ENCODE assay signal across 11 cellular contexts in the genomic region with DNA sequence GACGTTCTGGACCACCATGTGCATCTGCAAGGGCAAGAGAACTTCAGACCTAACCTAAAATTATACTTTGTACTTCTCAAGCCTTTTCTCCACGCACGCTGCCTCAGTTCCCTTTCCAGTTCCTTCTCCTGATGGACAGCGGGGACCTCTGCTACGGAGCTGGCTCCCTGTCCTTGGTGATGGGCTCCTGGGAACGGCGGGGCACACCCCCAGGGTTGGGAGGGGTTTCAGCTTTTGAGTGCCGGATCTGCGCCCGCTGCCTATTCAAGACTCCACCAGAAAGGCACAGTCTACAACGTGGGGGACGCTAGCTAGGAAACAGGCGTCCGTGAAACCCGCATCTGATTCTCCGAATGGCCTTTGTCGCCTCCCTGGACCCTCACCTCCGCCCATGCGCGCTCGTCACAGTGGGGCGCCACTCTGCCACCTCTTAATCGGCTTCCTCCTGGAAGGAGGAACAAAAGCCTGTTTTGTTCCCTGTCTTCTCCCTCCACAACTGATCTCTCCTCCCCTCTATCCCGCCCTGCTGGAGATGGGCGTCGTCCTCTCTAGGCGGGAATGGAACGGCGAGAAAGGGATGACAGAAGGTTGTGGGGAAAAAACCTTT. TPM values are rescaled to one million over a fixed set of nuclear protein-coding genes. Genes with fewer than 3 reads are reported as not detected.
DNase-seq lines count a peak whose midpoint lies in the region; TF ChIP-seq lines count a peak whose summit lies in the region.
"Had no signal": no experiment of that assay in that cellular context is flagged by ENCODE, and none has a peak within 500 bp of the region (broad histone marks: within the 10 kb centered on the region; RNA-seq: fewer than 3 reads in every experiment).

No MANE protein-coding gene starts in this region.

- TF ChIP-seq CTCF in esophagus muscularis mucosa (IDR thresholded peaks at IDR 0.05) (no peak), parathyroid adenoma (IDR thresholded peaks at IDR 0.05) (no peak)

- intact Hi-C loops in esophagus muscularis mucosa (cut with DNase I), result no loop called here

- H3K4me3 ChIP-seq in esophagus muscularis mucosa (peak overlapping the region; percentile 20 to 40 (median 26)), parathyroid adenoma (ENCODE audit: low read depth, low read length) (no peak overlapping the region)

- peak; percentile 8 for DNase-seq in NCI-H2227 treated with DMSO at 0.1 percent for 48 hours (lab: John Stamatoyannopoulos, UW)
- no peak for DNase-seq in esophagus muscularis mucosa (ENCODE audit: extremely low spot score)
- no peak for DNase-seq in NCI-H2196 treated with DMSO at 0.1 percent for 48 hours (lab: John Stamatoyannopoulos, UW; ENCODE audit: unreplicated experiment)
- DNase-seq in foreskin melanocyte, result no peak
- no peak for DNase-seq in NCI-H2196 (lab: John Stamatoyannopoulos, UW; ENCODE audit: unreplicated experiment)
- no peak for DNase-seq in KBM-7
- DNase-seq: T-cell had no signal

- H3K4me2 ChIP-seq in parathyroid adenoma (ENCODE audit: low read length), result peak overlapping the region; percentile 40
- H3K4me2 ChIP-seq: KMS-11 had no signal

- H3K27me3 ChIP-seq in esophagus muscularis mucosa, result peaks cover 0 to 24% (median 8%) of the 10 kb centered on the region in 4 donors
- peaks cover 4% of the 10 kb centered on the region for H3K27me3 ChIP-seq in parathyroid adenoma (ENCODE audit: control insufficient read depth, insufficient read depth, low read length)

- H2AFZ ChIP-seq in parathyroid adenoma, result no peak overlapping the region

- no peaks in the 10 kb centered on the region for H3K4me1 ChIP-seq in ES-I3 (ENCODE audit: insufficient read depth, low read length)
- peaks cover 0 to 16% (median 12%) of the 10 kb centered on the region in 4 donors for H3K4me1 ChIP-seq in esophagus muscularis mucosa
- H3K4me1 ChIP-seq in parathyroid adenoma, result no peaks in the 10 kb centered on the region

- no peaks in the 10 kb centered on the region for H3K79me2 ChIP-seq in parathyroid adenoma

- in situ Hi-C loops in KBM-7 (cut with MboI; ENCODE audit: low pct_unique_long_range_greater_than_20kb, low sequenced_read_pairs), result no loop called here

- no peak overlapping the region for H3K27ac ChIP-seq in esophagus muscularis mucosa (replicated peaks in 1 of 4)
- H3K27ac ChIP-seq in parathyroid adenoma, result no peak overlapping the region
- H3K27ac ChIP-seq: KMS-11 had no signal

- no peaks in the 10 kb centered on the region for H3K36me3 ChIP-seq in ES-I3 (ENCODE audit: insufficient read depth, low read length)
- no peaks in the 10 kb centered on the region for H3K36me3 ChIP-seq in esophagus muscularis mucosa
- no peaks in the 10 kb centered on the region for H3K36me3 ChIP-seq in parathyroid adenoma (ENCODE audit: control insufficient read depth, insufficient read depth, low read length)

- 4% methylated on average over 24 of the region's 29 CpGs for WGBS in esophagus muscularis mucosa

- no peak for TF ChIP-seq EP300 in esophagus muscularis mucosa (IDR thresholded peaks at IDR 0.05)

- H3K9me3 ChIP-seq in ES-I3 (ENCODE audit: control insufficient read depth, insufficient read depth, low read length) (no peaks in the 10 kb centered on the region), esophagus muscularis mucosa (no peaks in the 10 kb centered on the region), parathyroid adenoma (ENCODE audit: control insufficient read depth, low read length) (no peaks in the 10 kb centered on the region)

- H3K9ac ChIP-seq in ES-I3 (ENCODE audit: low read depth, low read length) (peak overlapping the region; percentile 62; the same call in 1 of the 2 replicates), parathyroid adenoma (no peak overlapping the region)
- H3K9ac ChIP-seq: KMS-11 had no signal

- TF ChIP-seq POLR2A in esophagus muscularis mucosa (IDR thresholded peaks at IDR 0.05; ENCODE audit: low read depth), result no peak

RNA-seq across cellular contexts. Expression of gene GPR149, which starts 2.2 kb away (rescaled TPM):
- total RNA-seq in esophagus muscularis mucosa, result not detected
- total RNA-seq: T-cell, ureter had no signal
